17 cellular contexts compared by ENCODE assay signal in the genomic region with DNA sequence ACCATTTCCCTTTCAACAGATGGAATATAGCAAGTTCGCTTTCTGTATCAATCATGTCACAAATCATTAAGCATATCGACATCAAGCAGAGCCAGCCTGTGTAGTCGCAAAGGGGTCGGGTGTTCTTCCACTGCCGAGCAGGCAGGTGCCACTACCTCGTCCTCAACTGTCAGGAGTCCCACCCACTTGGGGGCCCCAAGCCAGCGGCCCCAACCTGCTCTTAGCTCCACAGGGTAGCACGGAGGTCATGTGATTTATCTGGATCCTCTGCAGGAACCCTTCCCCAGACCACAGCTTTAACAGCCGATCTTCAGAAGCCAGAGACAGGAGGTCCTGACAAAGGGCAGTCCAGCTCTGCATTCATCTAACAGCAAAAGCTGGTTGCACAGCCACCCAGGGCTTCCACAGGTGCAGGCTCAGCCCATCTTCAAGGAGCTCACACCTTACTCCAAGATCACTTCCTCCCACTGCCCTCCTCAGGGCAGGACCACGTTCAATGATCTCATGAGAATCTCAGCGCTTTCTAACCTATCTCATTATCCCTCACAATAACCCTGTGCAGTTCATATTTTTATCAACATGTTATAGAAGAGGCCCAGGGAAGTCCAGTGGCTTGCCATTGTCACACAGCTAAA.
DNase-seq lines count a peak whose midpoint lies in the region; ATAC-seq and TF ChIP-seq lines count a peak whose summit lies in the region.
"Had no signal": no experiment of that assay in that cellular context is flagged by ENCODE, and none has a peak within 500 bp of the region (broad histone marks: within the 10 kb centered on the region; RNA-seq: fewer than 3 reads in every experiment).

No MANE protein-coding gene starts in this region.

- no peak overlapping the region for H3K27ac ChIP-seq in osteoblast (ENCODE audit: low read depth, low read length)

- peaks cover 8% of the 10 kb centered on the region for H3K27me3 ChIP-seq in osteoblast (ENCODE audit: insufficient read depth, low read length)

- in situ Hi-C loops in GM13977 (cut with MboI; ENCODE audit: low pct_unique_long_range_greater_than_20kb, low sequenced_read_pairs, unreplicated experiment) = no loop called here

- H3K9me3 ChIP-seq in osteoblast (ENCODE audit: low read depth, low read length) = no peaks in the 10 kb centered on the region

- ATAC-seq in sciatic nerve = no peak
- ATAC-seq: GM23338, K562, Right ventricle myocardium inferior had no signal

- no peaks in the 10 kb centered on the region for H3K4me1 ChIP-seq in osteoblast (ENCODE audit: insufficient read depth, low read length)

- H3K36me3 ChIP-seq in osteoblast (ENCODE audit: insufficient read depth, low read length) = no peaks in the 10 kb centered on the region

- no peaks in the 10 kb centered on the region for H4K20me1 ChIP-seq in osteoblast (ENCODE audit: insufficient read depth, low read length)

- no peak overlapping the region for H3K4me2 ChIP-seq in osteoblast (ENCODE audit: insufficient read depth, low read length)
- H3K4me2 ChIP-seq: GM23338 had no signal

- TF ChIP-seq CTCF in GM13977 (IDR thresholded peaks at IDR 0.05; ENCODE audit: extremely low read depth, insufficient read depth, missing control alignments) (no peak), osteoblast (IDR thresholded peaks at IDR 0.05; ENCODE audit: extremely low read depth, low read depth, low read length) (no peak)

- no peak overlapping the region for H2AFZ ChIP-seq in osteoblast (ENCODE audit: low read length)
- H2AFZ ChIP-seq: GM23338 had no signal

- DNase-seq in NCI-H1092 treated with DMSO at 0.1 percent for 48 hours (lab: John Stamatoyannopoulos, UW) (peak; percentile 18), NCI-H1092 (lab: John Stamatoyannopoulos, UW) (no peak), GM13977 (ENCODE audit: low spot score) (peak; percentile 6), ecto neural progenitor cell (ENCODE audit: low spot score) (peak; percentile 32), osteoblast (ENCODE audit: insufficient read length, low spot score, missing footprints) (peak; percentile 63), HUDEP-2 (lab: John Stamatoyannopoulos, UW; ENCODE audit: unreplicated experiment in 76 of 76) (no peak), sciatic nerve (ENCODE audit: low spot score) (no peak)
- no peak for DNase-seq in activated CD4-positive, CD25-positive, alpha-beta regulatory T cell (lab: John Stamatoyannopoulos, UW)
- DNase-seq: 8988T, DMS 273 treated with DMSO at 0.1 percent for 48 hours, GDM1, NCI-H2107, NCI-H446, NCI-H526 treated with DMSO at 0.1 percent for 48 hours had no signal

- intact Hi-C loops in sciatic nerve (cut with DNase I) = no loop called here

- no peak overlapping the region for H3K4me3 ChIP-seq in osteoblast (ENCODE audit: insufficient read depth, low read length)
- H3K4me3 ChIP-seq: GM23338, K562 had no signal

- H3K79me2 ChIP-seq in osteoblast (ENCODE audit: insufficient read depth, low read length) = no peaks in the 10 kb centered on the region

Comparison
In these comparisons a context has a peak if more than half of its experiments do, and no peak if none do; other contexts are left out.
1. DNase-seq: peak in NCI-H1092 treated with DMSO at 0.1 percent for 48 hours (single experiment), GM13977 (single experiment), ecto neural progenitor cell (single experiment) and osteoblast (single experiment); none in NCI-H1092 (single experiment), activated CD4-positive, CD25-positive, alpha-beta regulatory T cell (0 of 4), HUDEP-2 (0 of 76) and sciatic nerve (single experiment).